ENCODE assay signal across 16 cellular contexts in the genomic region with DNA sequence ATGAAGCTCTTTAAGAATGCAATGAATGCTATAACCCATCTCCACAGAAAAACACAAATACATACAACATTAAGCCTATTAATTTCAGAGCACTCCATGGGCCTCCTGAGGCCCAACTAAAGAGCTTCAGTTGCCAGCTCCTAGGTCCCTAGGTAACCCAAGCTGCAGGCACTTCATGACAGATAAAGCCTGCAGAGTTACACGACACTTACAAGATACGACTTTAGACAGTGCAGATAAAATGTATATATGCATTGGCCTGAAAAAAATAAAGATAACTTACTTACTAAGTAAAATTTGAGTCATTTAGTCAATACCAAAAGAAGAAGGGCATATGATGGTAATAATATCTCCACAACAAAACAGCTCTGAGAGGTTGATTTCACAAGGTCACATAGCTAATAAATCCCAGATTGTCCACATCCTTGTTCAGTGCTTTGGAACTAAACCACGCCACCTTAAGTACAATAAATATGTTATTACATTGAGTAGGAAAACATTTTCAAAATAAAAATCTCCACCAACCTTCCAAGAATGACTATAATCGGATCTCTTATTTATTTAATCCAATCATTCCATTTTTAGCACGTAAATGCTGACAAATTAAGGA. TPM values are rescaled to one million over a fixed set of nuclear protein-coding genes. Genes with fewer than 3 reads are reported as not detected.
A peak's percentile ranks its signal among the peaks of the same experiment; 100 is the strongest.
DNase-seq lines count a peak whose midpoint lies in the region; ATAC-seq and TF ChIP-seq lines count a peak whose summit lies in the region.
"Had no signal": no experiment of that assay in that cellular context is flagged by ENCODE, and none has a peak within 500 bp of the region (broad histone marks: within the 10 kb centered on the region; RNA-seq: fewer than 3 reads in every experiment).

No MANE protein-coding gene starts in this region.

- H3K4me1 ChIP-seq in GM23248 (ENCODE audit: insufficient read depth) (peaks cover 59% of the 10 kb centered on the region), PC-3 (ENCODE audit: insufficient read depth, low read length) (peaks cover 65% of the 10 kb centered on the region), stomach (peaks cover 27 to 77% (median 56%) of the 10 kb centered on the region in 4 donors), adrenal gland (replicated peaks in 1 of 2) (peaks cover 36 to 79% of the 10 kb centered on the region in 2 donors)

- no peaks in the 10 kb centered on the region for H3K9me2 ChIP-seq in GM23248 (ENCODE audit: insufficient read depth)
- no peaks in the 10 kb centered on the region for H3K9me2 ChIP-seq in PC-3 (replicated peaks; ENCODE audit: low read length)

- no TSS peak for BruUV-seq in PC-3 (replicated peaks; lab: Mats Ljungman, UMichigan)

- H3K36me3 ChIP-seq in GM23248 (ENCODE audit: low read depth), result no peaks in the 10 kb centered on the region
- H3K36me3 ChIP-seq in PC-3 (ENCODE audit: low read depth, low read length), result no peaks in the 10 kb centered on the region; the same call in 1 of the 2 replicates
- H3K36me3 ChIP-seq in stomach, result no peaks in the 10 kb centered on the region
- H3K36me3 ChIP-seq in adrenal gland (replicated peaks in 1 of 2), result no peaks in the 10 kb centered on the region
- H3K36me3 ChIP-seq: HAP-1 had no signal

- no peaks in the 10 kb centered on the region for H3K9me3 ChIP-seq in GM23248 (ENCODE audit: low read depth)
- no peaks in the 10 kb centered on the region for H3K9me3 ChIP-seq in PC-3 (ENCODE audit: low read length)
- H3K9me3 ChIP-seq in stomach, result no peaks in the 10 kb centered on the region
- H3K9me3 ChIP-seq in adrenal gland (replicated peaks in 1 of 3), result no peaks in the 10 kb centered on the region
- H3K9me3 ChIP-seq: HAP-1 had no signal

- TF ChIP-seq POLR2A in stomach (IDR thresholded peaks at IDR 0.05) (no peak), adrenal gland (IDR thresholded peaks at IDR 0.05) (no peak)

- no peak for ATAC-seq in PC-3
- ATAC-seq: left lobe of liver; naive thymus-derived CD4-positive, alpha-beta T cell had no signal

- H3K27me3 ChIP-seq in GM23248 (replicated peaks; ENCODE audit: insufficient read depth), result no peaks in the 10 kb centered on the region
- H3K27me3 ChIP-seq in PC-3 (ENCODE audit: low read length), result no peaks in the 10 kb centered on the region
- H3K27me3 ChIP-seq in stomach, result no peaks in the 10 kb centered on the region
- no peaks in the 10 kb centered on the region for H3K27me3 ChIP-seq in adrenal gland

- DNase-seq in GM23248, result peak; percentile 65
- DNase-seq in PC-3, result peak; percentile 18
- DNase-seq in fibroblast of the aortic adventitia (ENCODE audit: low read depth), result peak; percentile 56
- no peak for DNase-seq in stomach
- DNase-seq in mucosa of gallbladder (ENCODE audit: low spot score), result no peak
- no peak for DNase-seq in adrenal gland
- DNase-seq in KG1 (lab: John Stamatoyannopoulos, UW), result no peak
- DNase-seq: activated CD4-positive, alpha-beta memory T cell treated with anti-CD3 and anti-CD28 coated beads, Interleukin-2, amount 10 ng/mL, durations not matched to agents 7 days and 5 days; effector CD8-positive, alpha-beta T cell; head of caudate nucleus; Kasumi-1; naive thymus-derived CD4-positive, alpha-beta T cell; NCI-H524; stimulated activated CD4-positive, alpha-beta T cell treated with anti-CD3 and anti-CD28 coated beads, Interleukin-4, amount 100 ng/mL, for 24 hours had no signal

- CTCF ChIA-PET in PC-3 (lab: Charles Lee), result interaction anchor here (1.0 kb wide), 1 partner anchor 22 kb away, joined by 3 read pairs; no protein-coding TSS in a partner anchor

- TF ChIP-seq EP300 in stomach (IDR thresholded peaks at IDR 0.05), result no peak

- in situ Hi-C loops in GM23248 (cut with MboI), result no loop called here

- POLR2A ChIA-PET in PC-3 (lab: Charles Lee; ENCODE audit: unreplicated experiment), result no interaction called here

- H3F3A ChIP-seq in GM23248 (ENCODE audit: insufficient read depth) (peaks cover 59% of the 10 kb centered on the region), PC-3 (ENCODE audit: low read length, unreplicated experiment) (no peaks in the 10 kb centered on the region)

- H3K9ac ChIP-seq in GM23248, result no peak overlapping the region
- no peak overlapping the region; the same call in 1 of the 2 replicates for H3K9ac ChIP-seq in PC-3 (ENCODE audit: low read length)

- H2AFZ ChIP-seq in GM23248 (no peak overlapping the region), PC-3 (ENCODE audit: low read length) (no peak overlapping the region)

- intact Hi-C loops in PC-3 (cut with micrococcal nuclease), result loop anchor here (5.0 to 10.0 kb wide), 2 partner anchors 36 to 211 kb away; no protein-coding TSS in a partner anchor
- intact Hi-C loops in stomach (cut with DNase I; ENCODE audit: low total_unique reads), result no loop called here
- intact Hi-C loops in adrenal gland (cut with DNase I), result loop anchor here (10.0 kb wide), 2 partner anchors 49 to 51 kb away; no protein-coding TSS in a partner anchor

- H3K4me2 ChIP-seq in GM23248 (ENCODE audit: unreplicated experiment) (peak overlapping the region; percentile 85), PC-3 (ENCODE audit: low read length) (peak overlapping the region; percentile 85)

- peaks cover 17% of the 10 kb centered on the region; the same call in 1 of the 2 replicates for H4K20me1 ChIP-seq in GM23248 (ENCODE audit: insufficient read depth)
- peaks cover 70% of the 10 kb centered on the region for H4K20me1 ChIP-seq in PC-3 (ENCODE audit: low read length)

- H3K79me2 ChIP-seq in GM23248 (ENCODE audit: insufficient read depth) (peaks cover 94% of the 10 kb centered on the region), PC-3 (ENCODE audit: low read length) (peaks cover 97% of the 10 kb centered on the region)

- H3K4me3 ChIP-seq in GM23248 (peak overlapping the region; percentile 88), PC-3 (ENCODE audit: low read length) (peak overlapping the region; percentile 92), fibroblast of the aortic adventitia (ENCODE audit: low read depth, low read length) (no peak overlapping the region), stomach (peak overlapping the region in 2 of 4 donors; percentile 12 to 89), adrenal gland (no peak overlapping the region)

- H3K27ac ChIP-seq in GM23248 (peak overlapping the region; percentile 14; the same call in 1 of the 2 replicates), PC-3 (ENCODE audit: low read length) (no peak overlapping the region), stomach (peak overlapping the region in 3 of 5 donors; percentile 36 to 98 (median 49)), adrenal gland (no peak overlapping the region)

- TF ChIP-seq CTCF in PC-3 (conservative IDR thresholded peaks at IDR 0.05; ENCODE audit: low read depth, low read length), result no peak
- TF ChIP-seq CTCF in fibroblast of the aortic adventitia (IDR thresholded peaks at IDR 0.05; ENCODE audit: insufficient read depth, low read length), result no peak
- TF ChIP-seq CTCF in stomach (IDR thresholded peaks at IDR 0.05), result no peak
- TF ChIP-seq CTCF in adrenal gland (IDR thresholded peaks at IDR 0.05), result no peak

- WGBS in GM23248 (ENCODE audit: low coverage in 1 of 2, low lambda C conversion rate in 2 of 2, missing lambda C conversion rate in 2 of 2), 2 experiments, result 27 to 30% methylated on average over 5 of the region's 5 CpGs
- 41 to 65% (median 49%) methylated on average over 5 of the region's 5 CpGs for WGBS in stomach, 5 donors
- WGBS in adrenal gland, 4 donors, result 41 to 50% (median 45%) methylated on average over 5 of the region's 5 CpGs

RNA-seq across cellular contexts. Expression of gene MAP4K3, which starts 3.4 kb away (rescaled TPM):
- total RNA-seq in GM23248 (2014; rRNA removed; shearing (Covaris generic)), result 32.0 and 44.0 TPM in 2 replicates
- polyA plus RNA-seq in GM23248 (2016; fragmentation: Nextera tagmentation; extraction: Ambion mirVana), result 9.4 and 9.9 TPM in 2 replicates
- total RNA-seq in PC-3 (2014; rRNA removed), result 81.1 and 97.4 TPM in 2 replicates
- total RNA-seq in fibroblast of the aortic adventitia (ENCODE audit: low replicate concordance), result 48.0 and 52.4 TPM in 2 replicates
- total RNA-seq in stomach, result 100 to 1,000 TPM in 2 of 5 donors, 10 to 100 TPM in 3; 86.4 to 166 (median 95.1) TPM
- polyA plus RNA-seq in stomach, result 10 to 100 TPM; 13.5 to 20.0 (median 15.5) TPM
- total RNA-seq in mucosa of gallbladder, result 69.2 TPM
- 10 to 100 TPM; 27.3 to 79.7 (median 45.0) TPM for total RNA-seq in adrenal gland
- polyA plus RNA-seq in adrenal gland, result 10 to 100 TPM; 15.4 to 36.4 (median 16.7) TPM

Comparison
In these comparisons a context has a peak if more than half of its experiments do, and no peak if none do; other contexts are left out.
1. DNase-seq: peak in GM23248 (single experiment), PC-3 (single experiment) and fibroblast of the aortic adventitia (single experiment); none in stomach (single experiment), mucosa of gallbladder (single experiment), adrenal gland (0 of 7) and KG1 (single experiment).
2. H3K27ac ChIP-seq: peak in GM23248 (single experiment) and stomach (3 of 5); none in PC-3 (single experiment) and adrenal gland (0 of 5).
3. H3K4me3 ChIP-seq: peak in GM23248 (single experiment) and PC-3 (single experiment); none in fibroblast of the aortic adventitia (single experiment) and adrenal gland (0 of 4).